Comparison of ENCODE assay signal across 8 cellular contexts in the genomic region with DNA sequence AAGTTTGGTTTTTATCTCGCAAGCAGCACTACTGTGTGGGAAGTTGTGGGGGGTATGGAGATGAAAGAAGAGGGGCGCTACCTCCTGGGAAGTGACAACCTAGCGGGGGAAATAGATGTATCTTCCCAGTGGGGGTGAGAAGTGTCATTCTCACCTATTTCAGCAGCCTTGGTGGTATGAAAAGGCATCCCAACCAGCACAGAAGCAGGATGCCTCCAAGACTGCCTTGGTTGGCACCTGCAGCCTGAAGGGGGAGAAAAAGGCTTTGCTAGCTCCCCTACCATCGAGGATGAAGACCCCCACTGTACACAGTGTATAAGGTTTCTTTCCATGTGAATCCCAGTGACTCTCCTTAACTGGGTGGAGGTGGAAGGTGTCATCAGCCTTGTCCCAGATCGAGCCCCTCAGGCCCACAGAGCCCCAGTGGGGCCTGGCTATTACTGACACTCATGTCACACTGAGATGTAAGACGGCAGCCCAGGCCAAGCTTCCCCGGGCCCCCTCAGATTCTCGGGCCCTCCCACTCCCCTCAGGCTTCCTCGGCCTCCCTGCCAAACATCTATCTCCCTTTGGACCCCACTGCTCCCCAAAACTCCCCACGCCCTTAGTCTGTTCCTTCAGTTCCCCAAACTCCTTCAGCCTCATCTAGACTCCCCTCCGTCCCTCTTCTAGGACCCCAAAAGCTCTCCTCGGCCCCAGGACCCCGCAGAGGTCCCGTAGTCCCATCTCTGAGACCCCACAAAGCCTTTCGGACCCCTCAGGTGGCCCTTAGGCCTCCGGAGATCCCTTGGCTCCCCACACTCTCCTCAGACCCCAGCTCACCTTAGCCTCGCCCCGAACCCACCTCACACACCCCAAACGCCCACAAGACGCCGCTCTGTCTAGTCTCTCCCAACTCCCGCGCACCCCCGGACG. TPM values are rescaled to one million over a fixed set of nuclear protein-coding genes. Genes with fewer than 3 reads are reported as not detected.
DNase-seq lines count a peak whose midpoint lies in the region; ATAC-seq and TF ChIP-seq lines count a peak whose summit lies in the region.

No MANE protein-coding gene starts in this region.

- peak overlapping the region; percentile 98 to 99 for H3K4me3 Mint-ChIP-seq in CD14-positive monocyte
- H3K4me3 Mint-ChIP-seq in activated naive CD8-positive, alpha-beta T cell treated with anti-CD3 and anti-CD28 coated beads, Interleukin-2, amount 10 ng/mL, durations not matched to agents 7 days and 5 days = peak overlapping the region; percentile 97
- peak overlapping the region; percentile 95 for H3K4me3 Mint-ChIP-seq in stimulated activated effector memory CD8-positive, alpha-beta T cell treated with anti-CD3 and anti-CD28 coated beads, Interleukin-12 subunit alpha, Interleukin-12 subunit beta, amount 100 ng/mL, for 72 hours

- H3K9me3 Mint-ChIP-seq in CD14-positive monocyte = peaks cover 0 to 3% (median 0%) of the 10 kb centered on the region in 7 donors
- no peaks in the 10 kb centered on the region for H3K9me3 Mint-ChIP-seq in activated naive CD8-positive, alpha-beta T cell treated with anti-CD3 and anti-CD28 coated beads, Interleukin-2, amount 10 ng/mL, durations not matched to agents 7 days and 5 days
- H3K9me3 Mint-ChIP-seq in stimulated activated effector memory CD8-positive, alpha-beta T cell treated with anti-CD3 and anti-CD28 coated beads, Interleukin-12 subunit alpha, Interleukin-12 subunit beta, amount 100 ng/mL, for 72 hours = no peaks in the 10 kb centered on the region

- peaks cover 0 to 5% of the 10 kb centered on the region in 2 donors for H3K36me3 Mint-ChIP-seq in CD14-positive monocyte
- peaks cover 6% of the 10 kb centered on the region for H3K36me3 Mint-ChIP-seq in activated naive CD8-positive, alpha-beta T cell treated with anti-CD3 and anti-CD28 coated beads, Interleukin-2, amount 10 ng/mL, durations not matched to agents 7 days and 5 days
- no peaks in the 10 kb centered on the region for H3K36me3 Mint-ChIP-seq in stimulated activated effector memory CD8-positive, alpha-beta T cell treated with anti-CD3 and anti-CD28 coated beads, Interleukin-12 subunit alpha, Interleukin-12 subunit beta, amount 100 ng/mL, for 72 hours

- no peak for TF ChIP-seq CTCF in CD14-positive monocyte (IDR thresholded peaks at IDR 0.05)

- DNase-seq in CD14-positive monocyte (ENCODE audit: low spot score) (no peak), NCI-H2227 (lab: John Stamatoyannopoulos, UW; ENCODE audit: unreplicated experiment) (no peak), SK-N-DZ (ENCODE audit: low spot score) (no peak)
- peak; percentile 58 for DNase-seq in activated naive CD8-positive, alpha-beta T cell treated with anti-CD3 and anti-CD28 coated beads, Interleukin-2, amount 10 ng/mL, durations not matched to agents 7 days and 5 days
- peak in 1 of 2 donors; percentile 62 for DNase-seq in stimulated activated effector memory CD8-positive, alpha-beta T cell treated with anti-CD3 and anti-CD28 coated beads, Interleukin-12 subunit alpha, Interleukin-12 subunit beta, amount 100 ng/mL, for 72 hours (ENCODE audit: low spot score in 2 of 2)

- H3K27ac ChIP-seq in HUES6 (ENCODE audit: low read depth, low read length) (no peak overlapping the region), iPS-18a (ENCODE audit: low read length) (no peak overlapping the region)

- H3K9me3 ChIP-seq in HUES6 (ENCODE audit: control insufficient read depth, insufficient read depth, low read depth, low read length) (no peaks in the 10 kb centered on the region), iPS-18a (ENCODE audit: control insufficient read depth, low read depth, low read length) (no peaks in the 10 kb centered on the region)

- H3K27me3 ChIP-seq in HUES6 (ENCODE audit: control insufficient read depth, insufficient read depth, low read length) (no peaks in the 10 kb centered on the region), iPS-18a (ENCODE audit: control insufficient read depth, insufficient read depth, low read length) (no peaks in the 10 kb centered on the region)

- H3K4me3 ChIP-seq in HUES6 (ENCODE audit: low read depth, low read length) = peak overlapping the region; percentile 67
- peak overlapping the region; percentile 61 for H3K4me3 ChIP-seq in iPS-18a (ENCODE audit: low read length)

- intact Hi-C loops in CD14-positive monocyte (cut with micrococcal nuclease) = no loop called here

- peak overlapping the region; percentile 76 to 96 (median 86) for H3K27ac Mint-ChIP-seq in CD14-positive monocyte
- H3K27ac Mint-ChIP-seq in activated naive CD8-positive, alpha-beta T cell treated with anti-CD3 and anti-CD28 coated beads, Interleukin-2, amount 10 ng/mL, durations not matched to agents 7 days and 5 days = peak overlapping the region; percentile 99
- H3K27ac Mint-ChIP-seq in stimulated activated effector memory CD8-positive, alpha-beta T cell treated with anti-CD3 and anti-CD28 coated beads, Interleukin-12 subunit alpha, Interleukin-12 subunit beta, amount 100 ng/mL, for 72 hours = peak overlapping the region; percentile 98

- H3K9ac ChIP-seq in HUES6 (ENCODE audit: low read length) (peak overlapping the region; percentile 81), iPS-18a (ENCODE audit: low read length) (peak overlapping the region; percentile 54)

- POLR2A ChIA-PET in activated naive CD8-positive, alpha-beta T cell treated with anti-CD3 and anti-CD28 coated beads, Interleukin-2, amount 10 ng/mL, durations not matched to agents 7 days and 5 days (lab: Charles Lee) = interaction anchor here (0.6 to 3.4 kb wide), 20 partner anchors 8 to 230 kb away, joined by 3 to 33 read pairs (median 6); a partner anchor contains a TSS

- peaks cover 5% of the 10 kb centered on the region; the same call in 1 of the 2 replicates for H3K36me3 ChIP-seq in HUES6 (ENCODE audit: control insufficient read depth, insufficient read depth, low read length)
- no peaks in the 10 kb centered on the region for H3K36me3 ChIP-seq in iPS-18a (ENCODE audit: control insufficient read depth, low read depth, low read length)

- peaks cover 29% of the 10 kb centered on the region for H3K4me1 Mint-ChIP-seq in CD14-positive monocyte
- H3K4me1 Mint-ChIP-seq in activated naive CD8-positive, alpha-beta T cell treated with anti-CD3 and anti-CD28 coated beads, Interleukin-2, amount 10 ng/mL, durations not matched to agents 7 days and 5 days = peaks cover 33% of the 10 kb centered on the region
- H3K4me1 Mint-ChIP-seq in stimulated activated effector memory CD8-positive, alpha-beta T cell treated with anti-CD3 and anti-CD28 coated beads, Interleukin-12 subunit alpha, Interleukin-12 subunit beta, amount 100 ng/mL, for 72 hours = peaks cover 21% of the 10 kb centered on the region

- H3K4me1 ChIP-seq in HUES6 (ENCODE audit: control insufficient read depth, insufficient read depth, low read length) (peaks cover 12% of the 10 kb centered on the region), iPS-18a (ENCODE audit: control insufficient read depth, low read depth, low read length) (peaks cover 4% of the 10 kb centered on the region)

- H3K27me3 Mint-ChIP-seq in CD14-positive monocyte (ENCODE audit: low read depth in 3 of 3) = peaks cover 0 to 2% (median 0%) of the 10 kb centered on the region in 3 donors
- no peaks in the 10 kb centered on the region for H3K27me3 Mint-ChIP-seq in activated naive CD8-positive, alpha-beta T cell treated with anti-CD3 and anti-CD28 coated beads, Interleukin-2, amount 10 ng/mL, durations not matched to agents 7 days and 5 days

- ATAC-seq in activated naive CD8-positive, alpha-beta T cell treated with anti-CD3 and anti-CD28 coated beads, Interleukin-2, amount 10 ng/mL, durations not matched to agents 7 days and 5 days (ENCODE audit: low read depth) = peak; percentile 30
- ATAC-seq in stimulated activated effector memory CD8-positive, alpha-beta T cell treated with anti-CD3 and anti-CD28 coated beads, Interleukin-12 subunit alpha, Interleukin-12 subunit beta, amount 100 ng/mL, for 72 hours = peak; percentile 33
- ATAC-seq in GM18873 (IDR thresholded peaks at IDR 0.05; ENCODE audit: low FRiP score, unreplicated experiment) = no peak

RNA-seq across cellular contexts. Expression of a gene that starts 0.7 kb away (rescaled TPM):
- 100 to 1,000 TPM; 120 to 133 TPM for polyA plus RNA-seq in CD14-positive monocyte
- total RNA-seq in activated naive CD8-positive, alpha-beta T cell treated with anti-CD3 and anti-CD28 coated beads, Interleukin-2, amount 10 ng/mL, durations not matched to agents 7 days and 5 days = 10 to 100 TPM; 52.6 to 55.6 TPM
- 72.2 and 76.2 TPM in 2 replicates for polyA plus RNA-seq in SK-N-DZ (2014; cell fraction: cytosol; rRNA removed)
- polyA plus RNA-seq in SK-N-DZ (2014; cell fraction: nucleus; rRNA removed) = 41.1 and 50.7 TPM in 2 replicates

RNA-seq across cellular contexts. Expression of a gene that starts 19.6 kb away (rescaled TPM):
- polyA plus RNA-seq in CD14-positive monocyte = under 1 TPM in 1 of 2 donors, not detected in 1; 0.39 TPM
- total RNA-seq in activated naive CD8-positive, alpha-beta T cell treated with anti-CD3 and anti-CD28 coated beads, Interleukin-2, amount 10 ng/mL, durations not matched to agents 7 days and 5 days = 1 to 10 TPM; 4.9 to 6.6 TPM
- polyA plus RNA-seq in SK-N-DZ (2014; cell fraction: cytosol; rRNA removed) = 19.6 and 22.9 TPM in 2 replicates
- 25.6 and 33.1 TPM in 2 replicates for polyA plus RNA-seq in SK-N-DZ (2014; cell fraction: nucleus; rRNA removed)
